In genomic region chr3:127772273-127772672, GRCh38 we compare ENCODE assay signal across 22 cellular contexts.
"Had no signal": no experiment of that assay in that cellular context is flagged by ENCODE, and none has a peak within 500 bp of the region (broad histone marks: within the 10 kb centered on the region; RNA-seq: fewer than 3 reads in every experiment).

No MANE protein-coding gene starts in this region.

- H3K36me3 ChIP-seq: adrenal gland, ascending aorta, brain microvascular endothelial cell, tibial artery, uterus had no signal

- H3K4me3 Mint-ChIP-seq: memory B cell, nephron, T-cell, WTC11 had no signal

- H3K27ac Mint-ChIP-seq: activated naive CD4-positive, alpha-beta T cell treated with anti-CD3 and anti-CD28 coated beads, Interleukin-2, amount 50 U/mL, for 72 hours; memory B cell; T-cell; WTC11 had no signal

- H3K27me3 Mint-ChIP-seq: memory B cell had no signal

- DNase-seq: activated T-cell treated with anti-CD3 and anti-CD28 coated beads, Interleukin-2, amount 50 U/mL, for 1 hour; adrenal gland; brain microvascular endothelial cell; central memory CD4-positive, alpha-beta T cell; dermis blood vessel endothelial cell; effector CD8-positive, alpha-beta T cell; foreskin melanocyte; hippocampal formation; nucleus accumbens; small intestine; stimulated activated CD4-positive, alpha-beta T cell treated with anti-CD3 and anti-CD28 coated beads, Interleukin-15, amount 100 ng/mL, for 24 hours; stimulated activated CD8-positive, alpha-beta memory T cell treated with anti-CD3 and anti-CD28 coated beads, Interleukin-4, amount 100 ng/mL, for 48 hours; stimulated activated naive CD8-positive, alpha-beta T cell treated with anti-CD3 and anti-CD28 coated beads, Interleukin-15, Interleukin-2, amounts not matched to agents 100 U/mL and 50 U/mL, for 24 hours; T-cell; tibial artery; uterus had no signal

- H3K4me1 Mint-ChIP-seq: WTC11 had no signal

- H3K36me3 Mint-ChIP-seq: T-cell had no signal

- H3K27ac ChIP-seq: adrenal gland, ascending aorta, brain microvascular endothelial cell, uterus had no signal

- H3K27me3 ChIP-seq: adrenal gland, ascending aorta, brain microvascular endothelial cell, tibial artery, uterus had no signal

- ATAC-seq: activated naive CD4-positive, alpha-beta T cell treated with anti-CD3 and anti-CD28 coated beads, Interleukin-2, amount 50 U/mL, for 72 hours; sciatic nerve; stimulated activated naive CD8-positive, alpha-beta T cell treated with anti-CD3 and anti-CD28 coated beads, Interleukin-15, Interleukin-2, amounts not matched to agents 100 U/mL and 50 U/mL, for 24 hours; T-cell; WTC11 had no signal

- H3K4me3 ChIP-seq: adrenal gland, ascending aorta, tibial artery, uterus had no signal
